8 cellular contexts compared by ENCODE assay signal in the genomic region with DNA sequence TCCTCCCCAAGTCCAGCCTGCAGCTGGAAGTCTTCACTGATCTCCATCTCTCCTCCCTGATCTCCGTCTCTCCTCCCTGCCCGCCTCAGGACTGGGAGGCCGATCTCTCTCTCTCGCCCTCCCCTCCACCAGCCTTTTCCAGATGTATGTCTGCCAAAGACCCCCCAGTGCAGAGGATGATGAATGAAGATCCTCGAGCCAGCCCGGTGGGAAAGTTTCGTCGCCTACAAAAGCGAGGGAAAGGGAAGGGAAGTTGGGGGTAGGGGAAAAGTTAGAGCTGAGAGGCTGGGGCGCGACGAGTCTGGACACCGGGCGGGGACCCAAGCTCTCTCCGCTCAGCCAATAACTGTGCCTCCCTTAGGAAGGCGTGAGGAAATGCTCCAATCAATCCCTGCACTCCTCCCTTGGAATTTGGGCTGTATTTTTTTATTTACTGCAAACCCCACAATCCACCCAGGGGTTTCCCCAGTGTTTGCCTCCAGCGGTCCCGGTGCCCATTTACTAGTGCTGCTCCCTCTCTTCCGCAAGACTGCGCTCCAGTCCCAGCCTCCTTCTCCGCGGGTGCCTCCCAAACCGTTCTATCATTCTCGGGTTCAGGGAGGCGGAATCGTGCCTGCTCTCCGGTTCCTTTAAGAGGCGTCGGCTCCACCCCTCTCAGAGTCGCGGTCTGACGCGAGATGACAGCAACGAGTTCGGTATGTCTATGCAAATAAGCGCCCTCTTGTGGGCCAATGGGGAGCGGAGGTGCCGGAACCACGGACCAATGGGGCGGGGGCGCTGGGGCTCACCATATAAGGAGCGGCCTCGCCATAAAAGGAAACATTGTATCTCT. TPM values are rescaled to one million over a fixed set of nuclear protein-coding genes. Genes with fewer than 3 reads are reported as not detected.
A peak's percentile ranks its signal among the peaks of the same experiment; 100 is the strongest.
DNase-seq lines count a peak whose midpoint lies in the region; ATAC-seq and TF ChIP-seq lines count a peak whose summit lies in the region.

A gene (plus strand): TSS at position 818 of the 832 bp plus-strand sequence. CDS start 388 bp downstream, outside the sequence.

- TF ChIP-seq CTCF in WI38 (IDR thresholded peaks at IDR 0.05; ENCODE audit: low read depth, low read length), result no peak

- H3K27ac Mint-ChIP-seq in immature natural killer cell, result peak within 1 kb of the TSS; percentile 85 to 99 (median 96)

- H3K9me3 Mint-ChIP-seq in immature natural killer cell, result no peaks in the 10 kb centered on the region

- peak within 1 kb of the TSS; percentile 94 to 98 (median 96) for H3K4me3 Mint-ChIP-seq in immature natural killer cell

- peaks cover 0 to 3% (median 0%) of the 10 kb centered on the region in 3 donors for H3K36me3 Mint-ChIP-seq in immature natural killer cell

- H3K4me3 ChIP-seq in WI38 (ENCODE audit: low read depth, low read length), result peak within 1 kb of the TSS; percentile 91

- H3K27me3 Mint-ChIP-seq in immature natural killer cell (ENCODE audit: low read depth in 3 of 3), result peaks cover 5 to 9% (median 8%) of the 10 kb centered on the region in 3 donors

- in situ Hi-C loops in ACHN (cut with HindIII; ENCODE audit: low pct_ligation_motif_present, low pct_unique_long_range_greater_than_20kb, low sequenced_read_pairs), result no loop called here

- peak within 1 kb of the TSS; percentile 91 for H3K27ac ChIP-seq in caudate nucleus (ENCODE audit: low read depth, low read length)

- peaks cover 47 to 50% of the 10 kb centered on the region in 2 donors for H3K4me1 Mint-ChIP-seq in immature natural killer cell

- DNase-seq in ACHN, result peak; percentile 98
- peak; percentile 96 for DNase-seq in NCI-H2227 treated with DMSO at 0.1 percent for 48 hours (lab: John Stamatoyannopoulos, UW)
- DNase-seq in caudate nucleus (lab: John Stamatoyannopoulos, UW), result peak; percentile 88 to 100 (median 99)
- peak; percentile 98 to 99 (median 99) for DNase-seq in immature natural killer cell
- DNase-seq in smooth muscle cell of the brain vasculature (ENCODE audit: low read depth, low spot score), result peak; percentile 99

- ATAC-seq in GM18870 (IDR thresholded peaks at IDR 0.05; ENCODE audit: unreplicated experiment) (peak; percentile 56), HG03159 (IDR thresholded peaks at IDR 0.05; ENCODE audit: unreplicated experiment) (peak; percentile 52)

RNA-seq across cellular contexts. Expression of the gene that starts here (rescaled TPM):
- 1 to 10 TPM; 4.8 to 7.3 (median 5.2) TPM for polyA plus RNA-seq in immature natural killer cell

Comparison
In these comparisons a context has a peak if more than half of its experiments do, and no peak if none do; other contexts are left out.
1. Peak in every context shown above with its lines: DNase-seq, ATAC-seq, H3K4me3 ChIP-seq and H3K27ac ChIP-seq.